ENCODE assay signal across 27 cellular contexts in the genomic region with DNA sequence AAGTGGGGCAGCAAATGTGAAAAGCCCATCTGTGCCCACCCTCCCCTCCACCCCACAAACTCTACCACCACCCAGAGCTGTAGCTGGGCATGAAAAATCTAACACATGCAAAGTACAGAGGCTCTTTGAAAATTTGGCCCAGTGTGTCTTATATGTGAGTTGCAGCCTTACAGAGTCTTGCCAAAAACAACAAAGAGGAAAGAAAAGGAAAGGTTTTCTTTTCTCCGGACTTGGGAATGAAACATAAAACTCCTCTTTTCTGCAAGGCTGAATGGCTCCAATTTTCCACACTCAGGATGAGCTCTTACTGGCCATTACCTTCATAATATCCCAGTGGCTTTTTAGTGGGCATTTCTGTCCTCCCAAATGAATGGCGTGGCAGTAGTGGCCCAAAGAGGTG. TPM values are rescaled to one million over a fixed set of nuclear protein-coding genes. Genes with fewer than 3 reads are reported as not detected.
A peak's percentile ranks its signal among the peaks of the same experiment; 100 is the strongest.
DNase-seq lines count a peak whose midpoint lies in the region; ATAC-seq, FAIRE-seq and TF ChIP-seq lines count a peak whose summit lies in the region.
"Had no signal": no experiment of that assay in that cellular context is flagged by ENCODE, and none has a peak within 500 bp of the region (broad histone marks: within the 10 kb centered on the region; RNA-seq: fewer than 3 reads in every experiment).

No MANE protein-coding gene starts in this region.

- TF ChIP-seq CTCF in right atrium auricular region (IDR thresholded peaks at IDR 0.05) (no peak), heart left ventricle (IDR thresholded peaks at IDR 0.05) (no peak)

- H3K4me3 ChIP-seq in right atrium auricular region, result no peak overlapping the region
- H3K4me3 ChIP-seq in heart left ventricle, result no peak overlapping the region
- H3K4me3 ChIP-seq: K562, PC-9 had no signal

- 45 to 59% (median 51%) methylated on average over 2 of the region's 2 CpGs for WGBS in heart left ventricle, 4 donors

- H3K27me3 ChIP-seq in right atrium auricular region (no peaks in the 10 kb centered on the region), heart left ventricle (peaks cover 0 to 11% (median 0%) of the 10 kb centered on the region in 9 donors)

- DNase-seq in caudate nucleus (lab: John Stamatoyannopoulos, UW), result no peak
- DNase-seq in medulla oblongata (ENCODE audit: extremely low spot score), result peak; percentile 28
- no peak for DNase-seq in frontal cortex (ENCODE audit: low spot score in 2 of 2)
- no peak for DNase-seq in right atrium auricular region (ENCODE audit: low spot score)
- no peak for DNase-seq in heart left ventricle
- DNase-seq: Calu3; CD8-positive, alpha-beta T cell; DND-41; Kasumi-1; MV-4-11; NCI-H1105; NCI-H146; NCI-H1930; NCI-H446; NCI-H524 treated with DMSO at 0.1 percent for 48 hours; NCI-H82; NK-92 treated with Interleukin-12 subunit alpha and Interleukin-12 subunit beta, amount 100 ng/mL, for 24 hours; PC-9; Right ventricle myocardium superior had no signal

- H3K27ac ChIP-seq in angular gyrus (ENCODE audit: low read depth, low read length) (peak overlapping the region; percentile 14), caudate nucleus (ENCODE audit: low read depth, low read length) (peak overlapping the region; percentile 29), right atrium auricular region (no peak overlapping the region), heart left ventricle (no peak overlapping the region)
- H3K27ac ChIP-seq: C4-2B, PC-9 had no signal

- ATAC-seq in HG02571 (IDR thresholded peaks at IDR 0.05; ENCODE audit: unreplicated experiment), result no peak
- no peak for ATAC-seq in heart left ventricle
- ATAC-seq: CD8-positive, alpha-beta T cell; K562 had no signal

- no peak for FAIRE-seq in frontal cortex (lab: Jason Lieb, UNC)
- FAIRE-seq: H54, HTR-8/SVneo, K562 had no signal

- TF ChIP-seq POLR2A in heart left ventricle (IDR thresholded peaks at IDR 0.05), result no peak

- no peaks in the 10 kb centered on the region for H3K9me3 ChIP-seq in right atrium auricular region
- H3K9me3 ChIP-seq in heart left ventricle, result no peaks in the 10 kb centered on the region

- H3K4me1 ChIP-seq in right atrium auricular region (no peaks in the 10 kb centered on the region), heart left ventricle (no peaks in the 10 kb centered on the region)

- H3K36me3 ChIP-seq in right atrium auricular region, result no peaks in the 10 kb centered on the region
- H3K36me3 ChIP-seq in heart left ventricle, result no peaks in the 10 kb centered on the region

- intact Hi-C loops in heart left ventricle (cut with DNase I), result no loop called here

RNA-seq across cellular contexts. Expression of a gene that starts 27.9 kb away (rescaled TPM):
- total RNA-seq in frontal cortex (266 TPM), right atrium auricular region (under 1 TPM in 1 of 2 donors, not detected in 1; 0.79 TPM), heart left ventricle (under 1 TPM in 1 of 9 donors, not detected in 8; 0.27 TPM)
- polyA plus RNA-seq in heart left ventricle, result under 1 TPM in 1 of 2 donors, not detected in 1; 0.08 TPM
- total RNA-seq: A673; Calu3; CD8-positive, alpha-beta T cell; K562; PC-9; Right ventricle myocardium superior; RPMI7951 had no signal
- polyA plus RNA-seq: K562 had no signal

Comparison
In these comparisons a context has a peak if more than half of its experiments do, and no peak if none do; other contexts are left out.
1. H3K27ac ChIP-seq: peak in angular gyrus (single experiment) and caudate nucleus (single experiment); none in right atrium auricular region (0 of 2) and heart left ventricle (0 of 12).
2. RNA of a gene that starts 27.9 kb away (total RNA-seq): 266 TPM in frontal cortex (single experiment); 0.79 TPM in right atrium auricular region and 0.27 TPM in heart left ventricle; every median in the first group is over 100 times any median in the second.